In the genomic region with DNA sequence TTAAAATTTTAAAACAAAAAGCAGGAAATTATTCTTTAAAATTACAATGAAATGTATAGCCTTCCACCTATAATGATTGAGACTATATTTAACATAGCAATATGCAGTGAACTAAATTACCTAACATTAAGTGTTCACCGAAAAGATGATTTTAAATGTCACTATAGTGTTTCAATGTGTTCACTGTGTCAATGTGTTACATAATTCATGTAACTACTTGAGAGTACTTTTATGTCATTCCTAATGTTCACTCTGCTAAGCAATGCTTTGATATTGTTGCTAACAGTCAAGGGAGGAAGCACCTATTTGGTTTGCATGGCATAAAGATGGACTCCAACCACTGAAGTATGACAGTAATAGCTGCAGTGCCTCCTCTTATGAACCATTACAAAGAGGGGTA, we compare ENCODE assay signal across 35 cellular contexts.
DNase-seq lines count a peak whose midpoint lies in the region; ATAC-seq, FAIRE-seq and TF ChIP-seq lines count a peak whose summit lies in the region.
"Had no signal": no experiment of that assay in that cellular context is flagged by ENCODE, and none has a peak within 500 bp of the region (broad histone marks: within the 10 kb centered on the region; RNA-seq: fewer than 3 reads in every experiment).

No MANE protein-coding gene starts in this region.

- H2AFZ ChIP-seq in neural cell (ENCODE audit: low read depth, low read length), result no peak overlapping the region

- H4K20me1 ChIP-seq in neural cell (ENCODE audit: insufficient read depth), result no peaks in the 10 kb centered on the region
- H4K20me1 ChIP-seq: BLaER1; BLaER1 treated with 17β-estradiol and CSF1 and Interleukin-3, amounts not matched to agents 10 nM and 100 nM had no signal

- peak; percentile 11 for TF ChIP-seq RAD21 in neural cell (conservative IDR thresholded peaks at IDR 0.05)

- FAIRE-seq in urothelium cell line (lab: Jason Lieb, UNC), result peak; percentile 88
- FAIRE-seq: A204.1, A549, D721Med had no signal

- peak overlapping the region; percentile 2 for H3K4me2 ChIP-seq in neural cell (ENCODE audit: low read length)
- H3K4me2 ChIP-seq: A549; BLaER1; BLaER1 treated with 17β-estradiol and CSF1 and Interleukin-3, amounts not matched to agents 10 nM and 100 nM had no signal

- no peaks in the 10 kb centered on the region for H3F3A ChIP-seq in neural cell (ENCODE audit: insufficient read depth, low read length, poor library complexity, severe bottlenecking)

- DNase-seq in kidney tubule cell (ENCODE audit: low spot score) (peak; percentile 5), putamen (ENCODE audit: low spot score) (peak; percentile 23), urothelium cell line (ENCODE audit: low spot score) (no peak), A172 (ENCODE audit: low spot score) (no peak), iPS-NIHi7 (ENCODE audit: extremely low spot score) (no peak), GM19238 (ENCODE audit: insufficient read length, low spot score) (no peak)
- DNase-seq: 8988T; ACHN; AML-193; BE2C; C1 segment of cervical spinal cord; Caco-2; Calu3; CD4-positive, alpha-beta memory T cell; CD4-positive, alpha-beta T cell; CD4-positive, CD25-positive, alpha-beta regulatory T cell; CD8-positive, alpha-beta memory T cell; CD8-positive, alpha-beta T cell; COR-L47; DMS 273 treated with DMSO at 0.1 percent for 48 hours; DMS153; DMS53; DMS79; DMS79 treated with DMSO at 0.1 percent for 48 hours; DND-41; EL had no signal

- no peak overlapping the region for H3K9ac ChIP-seq in neural cell (ENCODE audit: low read length)
- H3K9ac ChIP-seq: BLaER1; BLaER1 treated with 17β-estradiol and CSF1 and Interleukin-3, amounts not matched to agents 10 nM and 100 nM had no signal

- ATAC-seq in GM21529 (IDR thresholded peaks at IDR 0.05; ENCODE audit: unreplicated experiment), result no peak
- ATAC-seq: A549; CD8-positive, alpha-beta T cell had no signal

- no peak for TF ChIP-seq CTCF in neural cell (IDR thresholded peaks at IDR 0.05; ENCODE audit: poor library complexity, severe bottlenecking)

- no peaks in the 10 kb centered on the region for H3K9me2 ChIP-seq in neural cell (ENCODE audit: insufficient read depth, low read length)

- H3K27me3 ChIP-seq in neural cell (ENCODE audit: insufficient read depth, low read depth, low read length), result no peaks in the 10 kb centered on the region
- H3K27me3 ChIP-seq: BE2C; BLaER1; BLaER1 treated with 17β-estradiol and CSF1 and Interleukin-3, amounts not matched to agents 10 nM and 100 nM had no signal

- no peak overlapping the region for H3K4me3 ChIP-seq in neural cell (ENCODE audit: low read length)
- H3K4me3 ChIP-seq: A549; BLaER1; BLaER1 treated with 17β-estradiol and CSF1 and Interleukin-3, amounts not matched to agents 10 nM and 100 nM had no signal

- H3K9me3 ChIP-seq in neural cell (ENCODE audit: low read length), result no peaks in the 10 kb centered on the region
- H3K9me3 ChIP-seq: A549; BE2C; BLaER1; BLaER1 treated with 17β-estradiol and CSF1 and Interleukin-3, amounts not matched to agents 10 nM and 100 nM; Caco-2 had no signal

- H3K36me3 ChIP-seq in neural cell (ENCODE audit: insufficient read depth, low read length), result no peaks in the 10 kb centered on the region
- H3K36me3 ChIP-seq: BE2C; BLaER1; BLaER1 treated with 17β-estradiol and CSF1 and Interleukin-3, amounts not matched to agents 10 nM and 100 nM had no signal

- TF ChIP-seq EP300 in neural cell (conservative IDR thresholded peaks at IDR 0.05; ENCODE audit: poor library complexity, severe bottlenecking), result peak; percentile 91

- peak overlapping the region; percentile 61 for H3K27ac ChIP-seq in neural cell (ENCODE audit: low read length)
- H3K27ac ChIP-seq: 22Rv1; A549; BLaER1; BLaER1 treated with 17β-estradiol and CSF1 and Interleukin-3, amounts not matched to agents 10 nM and 100 nM; C4-2B had no signal

- no peaks in the 10 kb centered on the region for H3K79me2 ChIP-seq in neural cell (replicated peaks; ENCODE audit: insufficient read depth, low read length)

TF ChIP-seq in neural cell, 6 proteins besides CTCF, POLR2A, EP300 and RAD21:
- TF ChIP-seq POLR2AphosphoS5 (IDR thresholded peaks at IDR 0.05) (peak; percentile 90), TAF1 (IDR thresholded peaks at IDR 0.05; ENCODE audit: low read depth) (no peak)
- TF ChIP-seq, protein P1, sequence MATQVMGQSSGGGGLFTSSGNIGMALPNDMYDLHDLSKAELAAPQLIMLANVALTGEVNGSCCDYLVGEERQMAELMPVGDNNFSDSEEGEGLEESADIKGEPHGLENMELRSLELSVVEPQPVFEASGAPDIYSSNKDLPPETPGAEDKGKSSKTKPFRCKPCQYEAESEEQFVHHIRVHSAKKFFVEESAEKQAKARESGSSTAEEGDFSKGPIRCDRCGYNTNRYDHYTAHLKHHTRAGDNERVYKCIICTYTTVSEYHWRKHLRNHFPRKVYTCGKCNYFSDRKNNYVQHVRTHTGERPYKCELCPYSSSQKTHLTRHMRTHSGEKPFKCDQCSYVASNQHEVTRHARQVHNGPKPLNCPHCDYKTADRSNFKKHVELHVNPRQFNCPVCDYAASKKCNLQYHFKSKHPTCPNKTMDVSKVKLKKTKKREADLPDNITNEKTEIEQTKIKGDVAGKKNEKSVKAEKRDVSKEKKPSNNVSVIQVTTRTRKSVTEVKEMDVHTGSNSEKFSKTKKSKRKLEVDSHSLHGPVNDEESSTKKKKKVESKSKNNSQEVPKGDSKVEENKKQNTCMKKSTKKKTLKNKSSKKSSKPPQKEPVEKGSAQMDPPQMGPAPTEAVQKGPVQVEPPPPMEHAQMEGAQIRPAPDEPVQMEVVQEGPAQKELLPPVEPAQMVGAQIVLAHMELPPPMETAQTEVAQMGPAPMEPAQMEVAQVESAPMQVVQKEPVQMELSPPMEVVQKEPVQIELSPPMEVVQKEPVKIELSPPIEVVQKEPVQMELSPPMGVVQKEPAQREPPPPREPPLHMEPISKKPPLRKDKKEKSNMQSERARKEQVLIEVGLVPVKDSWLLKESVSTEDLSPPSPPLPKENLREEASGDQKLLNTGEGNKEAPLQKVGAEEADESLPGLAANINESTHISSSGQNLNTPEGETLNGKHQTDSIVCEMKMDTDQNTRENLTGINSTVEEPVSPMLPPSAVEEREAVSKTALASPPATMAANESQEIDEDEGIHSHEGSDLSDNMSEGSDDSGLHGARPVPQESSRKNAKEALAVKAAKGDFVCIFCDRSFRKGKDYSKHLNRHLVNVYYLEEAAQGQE (IDR thresholded peaks at IDR 0.05; ENCODE audit: borderline replicate concordance), result peak; percentile 51

Comparison
In these comparisons a context has a peak if more than half of its experiments do, and no peak if none do; other contexts are left out.
1. DNase-seq: peak in kidney tubule cell (single experiment) and putamen (single experiment); none in urothelium cell line (single experiment), A172 (single experiment), iPS-NIHi7 (single experiment) and GM19238 (single experiment).